ENCODE assay signal across 13 cellular contexts in the genomic region with DNA sequence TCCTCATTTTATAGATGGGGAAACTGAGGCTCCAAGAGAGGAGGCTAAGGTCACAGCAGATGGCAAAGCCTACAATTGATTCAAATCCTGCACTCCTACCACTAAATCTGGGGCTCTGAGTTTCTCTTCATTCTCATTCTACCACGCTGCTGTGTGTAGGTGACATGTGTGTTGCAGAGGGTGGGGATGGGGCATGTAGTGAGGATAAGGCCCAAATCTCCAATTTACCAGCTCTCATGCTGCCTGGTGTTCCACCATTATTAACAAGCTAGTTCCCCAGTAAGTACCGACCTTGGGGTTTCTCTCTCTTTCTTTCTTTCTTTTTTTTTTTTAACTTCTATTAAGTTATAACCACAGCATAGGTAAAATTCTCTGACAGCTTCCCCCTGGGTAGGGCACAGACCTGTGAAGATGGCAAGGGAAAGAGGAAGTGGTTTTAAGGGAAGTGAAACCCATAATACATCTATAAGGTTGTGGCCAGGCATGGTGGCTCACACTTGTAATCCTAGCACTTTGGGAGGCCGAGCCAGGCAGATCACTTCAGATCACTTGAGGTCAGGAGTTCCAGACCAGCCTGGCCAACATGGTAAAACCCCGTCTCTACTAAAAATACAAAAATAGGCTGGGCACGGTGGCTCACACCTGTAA. TPM values are rescaled to one million over a fixed set of nuclear protein-coding genes. Genes with fewer than 3 reads are reported as not detected.
DNase-seq lines count a peak whose midpoint lies in the region; ATAC-seq, FAIRE-seq and TF ChIP-seq lines count a peak whose summit lies in the region.
"Had no signal": no experiment of that assay in that cellular context is flagged by ENCODE, and none has a peak within 500 bp of the region (broad histone marks: within the 10 kb centered on the region; RNA-seq: fewer than 3 reads in every experiment).

No MANE protein-coding gene starts in this region.

- ATAC-seq in HG02642 (IDR thresholded peaks at IDR 0.05; ENCODE audit: poor library complexity, unreplicated experiment) (peak; percentile 52), mucosa of descending colon (peak; percentile 47), GM21515 (IDR thresholded peaks at IDR 0.05; ENCODE audit: unreplicated experiment) (no peak), left lung (no peak)
- ATAC-seq: left cardiac atrium had no signal

- DNase-seq in GM18507 (ENCODE audit: extremely low spot score, insufficient read length, low read depth) (peak; percentile 30), SIG-M5 (lab: John Stamatoyannopoulos, UW) (peak; percentile 77), mucosa of descending colon (no peak), esophagus squamous epithelium (lab: John Stamatoyannopoulos, UW) (no peak), HTR-8/SVneo (ENCODE audit: insufficient read length, low spot score) (no peak), left lung (no peak)
- DNase-seq: activated T-cell treated with anti-CD3 and anti-CD28 coated beads, Interleukin-2, amount 50 U/mL, for 72 hours; H7; left cardiac atrium had no signal

- intact Hi-C loops in mucosa of descending colon (cut with DNase I, micrococcal nuclease): loop anchor here in 1 of 2 donors (5.0 kb wide), 1 partner anchor 116 kb away; no protein-coding TSS in a partner anchor
- intact Hi-C loops in esophagus squamous epithelium (cut with DNase I): no loop called here
- intact Hi-C loops in left lung (cut with DNase I): loop anchor here in 1 of 2 donors (5.0 to 10.0 kb wide), 2 partner anchors 116 to 454 kb away; no protein-coding TSS in a partner anchor

- H3K27ac ChIP-seq in esophagus squamous epithelium (no peak overlapping the region), left lung (no peak overlapping the region)

- 62 to 75% methylated on average over 5 of the region's 5 CpGs for WGBS in esophagus squamous epithelium, 2 donors

- H3K36me3 ChIP-seq in mucosa of descending colon (ENCODE audit: low read depth) (no peaks in the 10 kb centered on the region), esophagus squamous epithelium (peaks cover 7 to 18% (median 9%) of the 10 kb centered on the region in 3 donors), left lung (peaks cover 0 to 20% of the 10 kb centered on the region in 2 donors)

- peaks cover 27% of the 10 kb centered on the region for H3K4me1 ChIP-seq in mucosa of descending colon (ENCODE audit: low read depth)
- peaks cover 0 to 38% (median 0%) of the 10 kb centered on the region in 3 donors for H3K4me1 ChIP-seq in esophagus squamous epithelium
- peaks cover 0 to 21% of the 10 kb centered on the region in 2 donors for H3K4me1 ChIP-seq in left lung

- H3K9me3 ChIP-seq in mucosa of descending colon (no peaks in the 10 kb centered on the region), esophagus squamous epithelium (no peaks in the 10 kb centered on the region), left lung (no peaks in the 10 kb centered on the region)

- FAIRE-seq in GM18507 (lab: Jason Lieb, UNC): peak; percentile 5
- FAIRE-seq in HTR-8/SVneo (lab: Jason Lieb, UNC): no peak
- FAIRE-seq: endometrium had no signal

- no peak for TF ChIP-seq POLR2A in esophagus squamous epithelium (IDR thresholded peaks at IDR 0.05)

- H3K4me3 ChIP-seq in mucosa of descending colon (no peak overlapping the region), esophagus squamous epithelium (no peak overlapping the region), left lung (no peak overlapping the region)

- no peak for TF ChIP-seq CTCF in mucosa of descending colon (IDR thresholded peaks at IDR 0.05)
- TF ChIP-seq CTCF in esophagus squamous epithelium (IDR thresholded peaks at IDR 0.05): no peak
- TF ChIP-seq CTCF in left lung (IDR thresholded peaks at IDR 0.05): no peak

- H3K27me3 ChIP-seq in esophagus squamous epithelium (peaks cover 2 to 21% (median 5%) of the 10 kb centered on the region in 4 donors), left lung (peaks cover 8 to 19% of the 10 kb centered on the region in 2 donors)

RNA-seq across cellular contexts. Expression of gene MATN4, which starts 13.0 kb away (rescaled TPM):
- total RNA-seq in mucosa of descending colon (under 1 TPM in 2 of 3 donors, not detected in 1; 0.17 to 0.22 TPM), esophagus squamous epithelium (under 1 TPM in 2 of 4 donors, not detected in 2; 0.09 to 0.68 TPM), left lung (under 1 TPM in 1 of 2 donors, not detected in 1; 0.23 TPM)
- total RNA-seq: left cardiac atrium, renal cortical epithelial cell had no signal

RNA-seq across cellular contexts. Expression of gene RBPJL, which starts 14.4 kb away (rescaled TPM):
- total RNA-seq in mucosa of descending colon: not detected
- total RNA-seq in esophagus squamous epithelium: not detected
- not detected for total RNA-seq in left lung
- total RNA-seq: activated T-cell treated with anti-CD3 and anti-CD28 coated beads, Interleukin-2, amount 50 U/mL, for 72 hours; H7; left cardiac atrium; renal cortical epithelial cell had no signal

RNA-seq across cellular contexts. Expression of gene SDC4, which starts 27.2 kb away (rescaled TPM):
- 100 to 1,000 TPM; 114 to 145 (median 122) TPM for total RNA-seq in mucosa of descending colon
- 100 to 1,000 TPM in 3 of 4 donors, 10 to 100 TPM in 1; 88.1 to 174 (median 120) TPM for total RNA-seq in esophagus squamous epithelium
- total RNA-seq in left lung: 100 to 1,000 TPM; 199 to 329 TPM

RNA-seq across cellular contexts. Expression of gene SYS1, which starts 41.9 kb away (rescaled TPM):
- 10 to 100 TPM; 37.2 to 41.7 (median 39.9) TPM for total RNA-seq in mucosa of descending colon
- total RNA-seq in esophagus squamous epithelium: 10 to 100 TPM; 22.3 to 32.4 (median 27.0) TPM
- 10 to 100 TPM; 44.3 to 48.8 TPM for total RNA-seq in left lung

RNA-seq across cellular contexts. Expression of gene TP53TG5, which starts 57.1 kb away (rescaled TPM):
- total RNA-seq in mucosa of descending colon (1 to 10 TPM; 1.4 to 2.1 (median 1.6) TPM), esophagus squamous epithelium (not detected), left lung (under 1 TPM in 1 of 2 donors, not detected in 1; 0.44 TPM)
- total RNA-seq: H7, renal cortical epithelial cell had no signal

Comparison
In these comparisons a context has a peak if more than half of its experiments do, and no peak if none do; other contexts are left out.
1. DNase-seq: peak in GM18507 (single experiment) and SIG-M5 (single experiment); none in mucosa of descending colon (0 of 3), esophagus squamous epithelium (single experiment), HTR-8/SVneo (single experiment) and left lung (0 of 2).
2. ATAC-seq: peak in HG02642 (single experiment) and mucosa of descending colon (single experiment); none in GM21515 (single experiment) and left lung (single experiment).